ENCODE assay signal across 8 cellular contexts in genomic region chr1:202852163-202852904, GRCh38. TPM values are rescaled to one million over a fixed set of nuclear protein-coding genes. Genes with fewer than 3 reads are reported as not detected.
DNase-seq lines count a peak whose midpoint lies in the region; ATAC-seq, FAIRE-seq and TF ChIP-seq lines count a peak whose summit lies in the region.

No MANE protein-coding gene starts in this region.

- peak; percentile 85 for TF ChIP-seq RAD21 in GM12878 (IDR thresholded peaks at IDR 0.05; ENCODE audit: insufficient read depth, low read depth, low read length)

- H3K27me3 Mint-ChIP-seq in memory B cell = no peaks in the 10 kb centered on the region

- BruUV-seq in OCI-LY7 (replicated peaks; lab: Mats Ljungman, UMichigan) = no TSS peak
- BruUV-seq in GM12878 (replicated peaks; lab: Mats Ljungman, UMichigan) = no TSS peak

- H3K4me3 Mint-ChIP-seq in memory B cell = no peak overlapping the region

- no peaks in the 10 kb centered on the region for H3K36me3 ChIP-seq in BLaER1
- no peaks in the 10 kb centered on the region for H3K36me3 ChIP-seq in OCI-LY7 (ENCODE audit: insufficient read depth, low read length)
- no peaks in the 10 kb centered on the region for H3K36me3 ChIP-seq in GM12878 (ENCODE audit: control insufficient read depth in 2 of 2, insufficient read depth in 2 of 2, low read length in 1 of 2)

- no peak overlapping the region for H3K4me3 ChIP-seq in BLaER1
- H3K4me3 ChIP-seq in OCI-LY7 (ENCODE audit: low read depth, low read length, poor library complexity, severe bottlenecking) = no peak overlapping the region
- H3K4me3 ChIP-seq in GM12878 = no peak overlapping the region

- H3K4me1 Mint-ChIP-seq in memory B cell = peaks cover 18% of the 10 kb centered on the region

- H3K4me2 ChIP-seq in BLaER1 (no peak overlapping the region), OCI-LY7 (ENCODE audit: low read length) (no peak overlapping the region), GM12878 (ENCODE audit: control insufficient read depth, insufficient read depth) (no peak overlapping the region)

- H3K9me2 ChIP-seq in OCI-LY7 (ENCODE audit: insufficient read depth, low read length) = no peaks in the 10 kb centered on the region

- SMC1A ChIA-PET in GM12878 (lab: Charles Lee; ENCODE audit: uncharacterized antibody, unreplicated experiment) = interaction anchor here (1.8 kb wide), 1 partner anchor 10 kb away, joined by 8 read pairs; no protein-coding TSS in a partner anchor

- peak; percentile 91 for ATAC-seq in GM12878
- peak; percentile 50 for ATAC-seq in memory B cell (ENCODE audit: low read depth)
- no peak for ATAC-seq in GM18511 (IDR thresholded peaks at IDR 0.05; ENCODE audit: unreplicated experiment)
- ATAC-seq in HG03565 (IDR thresholded peaks at IDR 0.05; ENCODE audit: unreplicated experiment) = no peak

- POLR2A ChIA-PET in OCI-LY7 (lab: Charles Lee) = interaction anchor here (0.7 kb wide), 1 partner anchor 132 kb away, joined by 6 read pairs; no protein-coding TSS in a partner anchor
- POLR2A ChIA-PET in GM12878 (lab: Charles Lee) = interaction anchor here (0.5 kb wide), 1 partner anchor 105 kb away, joined by 5 read pairs; no protein-coding TSS in a partner anchor

- intact Hi-C loops in OCI-LY7 (cut with micrococcal nuclease; ENCODE audit: unreplicated experiment) (no loop called here), GM12878 (cut with micrococcal nuclease; ENCODE audit: unreplicated experiment) (no loop called here)

- no peaks in the 10 kb centered on the region for H3K36me3 Mint-ChIP-seq in memory B cell

- no peak overlapping the region for H3K27ac Mint-ChIP-seq in memory B cell

- H4K20me1 ChIP-seq in BLaER1 (no peaks in the 10 kb centered on the region), OCI-LY7 (ENCODE audit: insufficient read depth, low read length) (no peaks in the 10 kb centered on the region), GM12878 (ENCODE audit: control insufficient read depth, insufficient read depth) (no peaks in the 10 kb centered on the region)

- no peak for TF ChIP-seq POLR2A in GM12878 (IDR thresholded peaks at IDR 0.05; ENCODE audit: low read depth, low read length)

- H2AFZ ChIP-seq in OCI-LY7 (ENCODE audit: low read length) (peak overlapping the region; percentile 65), GM12878 (ENCODE audit: control insufficient read depth, low read depth, low read length) (peak overlapping the region; percentile 76)

- 0 out of 2 replicates have a peak overlapping the region, but pooled peaks have one; percentile 19 for H3K9ac ChIP-seq in BLaER1
- H3K9ac ChIP-seq in GM12878 (ENCODE audit: control insufficient read depth, insufficient read depth, low read length) = no peak overlapping the region

- no peaks in the 10 kb centered on the region for H3K27me3 ChIP-seq in BLaER1
- no peaks in the 10 kb centered on the region for H3K27me3 ChIP-seq in GM12878 (replicated peaks in 1 of 2; ENCODE audit: control insufficient read depth in 2 of 2, insufficient read depth in 2 of 2, low read length in 1 of 2)

- TF ChIP-seq CTCF in OCI-LY7 (conservative IDR thresholded peaks at IDR 0.05; ENCODE audit: low read length) = peak; percentile 76
- peak; percentile 45 to 51 (median 48) for TF ChIP-seq CTCF in GM12878 (IDR thresholded peaks at IDR 0.05 in 2 of 3, conservative IDR thresholded peaks at IDR 0.05 in 1 of 3; ENCODE audit: control insufficient read depth in 2 of 3, extremely low read depth in 1 of 3, insufficient read depth in 1 of 3, low read depth in 3 of 3, low read length in 3 of 3)

- H3K9me3 ChIP-seq in BLaER1 (no peaks in the 10 kb centered on the region), OCI-LY7 (ENCODE audit: low read length) (no peaks in the 10 kb centered on the region), GM12878 (replicated peaks; ENCODE audit: control insufficient read depth, insufficient read depth, low read length) (no peaks in the 10 kb centered on the region)

- H3K9me3 Mint-ChIP-seq in memory B cell = no peaks in the 10 kb centered on the region

- CTCF ChIA-PET in OCI-LY7 (lab: Charles Lee; ENCODE audit: unreplicated experiment) (interaction anchor here (0.5 kb wide), 1 partner anchor 22 kb away, joined by 3 read pairs; no protein-coding TSS in a partner anchor), GM12878 (lab: Yijun Ruan, JAX) (interaction anchor here (1.5 to 3.5 kb wide), 4 partner anchors 10 to 103 kb away, joined by 3 to 14 read pairs (median 8); no protein-coding TSS in a partner anchor)

- no peak for TF ChIP-seq EP300 in GM12878 (IDR thresholded peaks at IDR 0.05; ENCODE audit: borderline replicate concordance in 1 of 2, control insufficient read depth in 1 of 2, low read depth in 2 of 2, low read length in 2 of 2)

- peaks cover 45% of the 10 kb centered on the region for H3K4me1 ChIP-seq in BLaER1
- peaks cover 13% of the 10 kb centered on the region for H3K4me1 ChIP-seq in OCI-LY7 (ENCODE audit: insufficient read depth, low read length, poor library complexity, severe bottlenecking)
- peaks cover 7% of the 10 kb centered on the region; the same call in 1 of the 2 replicates for H3K4me1 ChIP-seq in GM12878 (ENCODE audit: control insufficient read depth, insufficient read depth, low read length)

- FAIRE-seq in GM12878 (lab: Jason Lieb, UNC) = peak; percentile 64

- 60% methylated on average over 15 of the region's 15 CpGs for WGBS in GM12878 (ENCODE audit: insufficient coverage, insufficient replicate concordance, low lambda C conversion rate, missing lambda C conversion rate)

- RAD21 ChIA-PET in GM12878 (lab: Charles Lee; ENCODE audit: unreplicated experiment) = no interaction called here

- no peaks in the 10 kb centered on the region for H3K79me2 ChIP-seq in OCI-LY7 (ENCODE audit: insufficient read depth, low read depth, low read length)
- no peaks in the 10 kb centered on the region for H3K79me2 ChIP-seq in GM12878 (ENCODE audit: control insufficient read depth, insufficient read depth, low read length)

- H3K27ac ChIP-seq in BLaER1 = peak overlapping the region; percentile 23; the same call in 1 of the 2 replicates
- H3K27ac ChIP-seq in OCI-LY7 (ENCODE audit: low read depth, low read length, poor library complexity, severe bottlenecking) = no peak overlapping the region
- H3K27ac ChIP-seq in GM12878 (ENCODE audit: control insufficient read depth, insufficient read depth) = no peak overlapping the region

- in situ Hi-C loops in GM12878 (cut with MboI) = no loop called here

- peak; percentile 23 for DNase-seq in GM19240 (ENCODE audit: insufficient read length, low spot score)
- peak; percentile 47 for DNase-seq in OCI-LY7 (ENCODE audit: low spot score)
- DNase-seq in GM12878 (ENCODE audit: low read depth, low spot score) = no peak
- no peak for DNase-seq in memory B cell (ENCODE audit: low spot score in 2 of 2)
- no peak for DNase-seq in NCI-H748 treated with DMSO at 0.1 percent for 48 hours (lab: John Stamatoyannopoulos, UW)

RNA-seq across cellular contexts. Expression of gene RABIF, which starts 36.6 kb away (rescaled TPM):
- 5.2 and 7.8 TPM in 2 replicates for total RNA-seq in OCI-LY7 (2014; rRNA removed; shearing (Covaris generic))
- total RNA-seq in OCI-LY7 (2022) (7.8 and 8.8 TPM in 2 replicates), GM12878 (2014; rRNA removed) (8.5 and 8.7 TPM in 2 replicates), GM12878 (2014; rRNA removed; fragmentation: Illumina TruSeq; extraction: Trizol) (6.2 and 6.7 TPM in 2 replicates), GM12878 (2021) (7.7 and 7.8 TPM in 2 replicates)
- 3.2 and 3.3 TPM in 2 replicates for total RNA-seq in GM12878 (2013; cell fraction: nucleolus; rRNA removed)
- polyA plus RNA-seq in GM12878 (2011; ENCODE audit: low read depth) = 3.4 TPM
- polyA plus RNA-seq in GM12878 (2011; rRNA removed) (9.8 and 12.3 TPM in 2 replicates), GM12878 (2014; fragmentation: Illumina TruSeq; extraction: Trizol) (12.2 and 13.4 TPM in 2 replicates), GM12878 (2014; fragmentation: Nextera tagmentation; extraction: Ambion mirVana) (1 to 10 TPM; 4.7 to 6.3 TPM), GM12878 (2014; rRNA removed) (8.7 and 9.1 TPM in 2 replicates), GM12878 (2016; fragmentation: Nextera tagmentation; extraction: Ambion mirVana) (10 to 100 TPM; 17.8 to 18.2 TPM)
- 9.9 and 11.1 TPM in 2 replicates for polyA plus RNA-seq in GM12878 (2011; cell fraction: cytosol; rRNA removed)
- polyA plus RNA-seq in GM12878 (2011; cell fraction: nucleus; rRNA removed) = 4.7 and 6.3 TPM in 2 replicates
- 5.2 and 5.5 TPM in 2 replicates for polyA plus RNA-seq in GM12878 (2012)
- 7.1 and 7.4 TPM in 2 replicates for polyA minus RNA-seq in GM12878 (2011; rRNA and poly(A)+ RNA removed)
- 1.7 and 2.6 TPM in 2 replicates for polyA minus RNA-seq in GM12878 (2011; cell fraction: cytosol; rRNA and poly(A)+ RNA removed)
- polyA minus RNA-seq in GM12878 (2011; cell fraction: nucleus; rRNA and poly(A)+ RNA removed) = 2.8 and 5.7 TPM in 2 replicates

RNA-seq across cellular contexts. Expression of gene PCAT6, which starts 41.6 kb away (rescaled TPM):
- total RNA-seq in OCI-LY7 (2014; rRNA removed; shearing (Covaris generic)) = not detected in 2 replicates
- not detected in 2 replicates for total RNA-seq in OCI-LY7 (2022)
- total RNA-seq in GM12878 (2013; cell fraction: nucleolus; rRNA removed) = 1.6 TPM in 1 of 2 replicates, not detected in the other
- total RNA-seq in GM12878 (2014; rRNA removed) = not detected in 2 replicates
- total RNA-seq in GM12878 (2014; rRNA removed; fragmentation: Illumina TruSeq; extraction: Trizol) = not detected in 2 replicates
- 0.62 TPM in 1 of 2 replicates, not detected in the other for total RNA-seq in GM12878 (2021)
- 2.2 TPM for polyA plus RNA-seq in GM12878 (2011; ENCODE audit: low read depth)
- polyA plus RNA-seq in GM12878 (2011; rRNA removed) = 0.40 and 0.72 TPM in 2 replicates
- 1.8 and 2.5 TPM in 2 replicates for polyA plus RNA-seq in GM12878 (2011; cell fraction: cytosol; rRNA removed)
- polyA plus RNA-seq in GM12878 (2011; cell fraction: nucleus; rRNA removed) = 2.5 and 3.7 TPM in 2 replicates
- polyA plus RNA-seq in GM12878 (2012) = 2.5 and 4.7 TPM in 2 replicates
- not detected in 2 replicates for polyA plus RNA-seq in GM12878 (2014; fragmentation: Illumina TruSeq; extraction: Trizol)
- under 1 TPM in 1 of 2 experiments, not detected in 1; 0.16 TPM for polyA plus RNA-seq in GM12878 (2014; fragmentation: Nextera tagmentation; extraction: Ambion mirVana)
- polyA plus RNA-seq in GM12878 (2014; rRNA removed) = 0.44 and 0.83 TPM in 2 replicates
- under 1 TPM; 0.33 to 0.34 TPM for polyA plus RNA-seq in GM12878 (2016; fragmentation: Nextera tagmentation; extraction: Ambion mirVana)
- polyA minus RNA-seq in GM12878 (2011; rRNA and poly(A)+ RNA removed) = 0.82 and 2.4 TPM in 2 replicates
- not detected in 2 replicates for polyA minus RNA-seq in GM12878 (2011; cell fraction: cytosol; rRNA and poly(A)+ RNA removed)
- polyA minus RNA-seq in GM12878 (2011; cell fraction: nucleus; rRNA and poly(A)+ RNA removed) = 2.9 and 5.6 TPM in 2 replicates

RNA-seq across cellular contexts. Expression of gene KDM5B, which starts 44.1 kb away (rescaled TPM):
- total RNA-seq in OCI-LY7 (2014; rRNA removed; shearing (Covaris generic)) = not detected in 2 replicates
- not detected in 2 replicates for total RNA-seq in OCI-LY7 (2022)
- total RNA-seq in GM12878 (2013; cell fraction: nucleolus; rRNA removed) = 307 and 313 TPM in 2 replicates
- total RNA-seq in GM12878 (2014; rRNA removed) = 8.4 and 11.2 TPM in 2 replicates
- total RNA-seq in GM12878 (2014; rRNA removed; fragmentation: Illumina TruSeq; extraction: Trizol) = 8.2 and 10.4 TPM in 2 replicates
- total RNA-seq in GM12878 (2021) = 9.5 and 12.7 TPM in 2 replicates
- polyA plus RNA-seq in GM12878 (2011; ENCODE audit: low read depth) = 9.6 TPM
- 26.6 and 29.9 TPM in 2 replicates for polyA plus RNA-seq in GM12878 (2011; rRNA removed)
- 14.7 and 19.9 TPM in 2 replicates for polyA plus RNA-seq in GM12878 (2011; cell fraction: cytosol; rRNA removed)
- polyA plus RNA-seq in GM12878 (2011; cell fraction: nucleus; rRNA removed) = 40.3 and 50.7 TPM in 2 replicates
- 11.0 and 13.6 TPM in 2 replicates for polyA plus RNA-seq in GM12878 (2012)
- 6.6 and 10.1 TPM in 2 replicates for polyA plus RNA-seq in GM12878 (2014; fragmentation: Illumina TruSeq; extraction: Trizol)
- polyA plus RNA-seq in GM12878 (2014; fragmentation: Nextera tagmentation; extraction: Ambion mirVana) = 1 to 10 TPM; 1.7 to 2.1 TPM
- polyA plus RNA-seq in GM12878 (2014; rRNA removed) = 4.9 and 6.9 TPM in 2 replicates
- polyA plus RNA-seq in GM12878 (2016; fragmentation: Nextera tagmentation; extraction: Ambion mirVana) = 10 to 100 TPM in 1 of 2 experiments, 1 to 10 TPM in 1; 8.0 to 11.3 TPM
- polyA minus RNA-seq in GM12878 (2011; rRNA and poly(A)+ RNA removed) = 76.3 and 95.0 TPM in 2 replicates
- polyA minus RNA-seq in GM12878 (2011; cell fraction: cytosol; rRNA and poly(A)+ RNA removed) = 17.8 and 19.9 TPM in 2 replicates
- 65.3 and 89.3 TPM in 2 replicates for polyA minus RNA-seq in GM12878 (2011; cell fraction: nucleus; rRNA and poly(A)+ RNA removed)

Comparison
In these comparisons a context has a peak if more than half of its experiments do, and no peak if none do; other contexts are left out.
1. DNase-seq: peak in GM19240 (single experiment) and OCI-LY7 (single experiment); none in GM12878 (single experiment), memory B cell (0 of 2) and NCI-H748 treated with DMSO at 0.1 percent for 48 hours (single experiment).
2. ATAC-seq: peak in GM12878 (single experiment) and memory B cell (single experiment); none in GM18511 (single experiment) and HG03565 (single experiment).
3. RNA of gene KDM5B, which starts 44.1 kb away (total RNA-seq): 8.2 to 313 TPM in GM12878; not detected in OCI-LY7; every median in the first group is over 4 times any median in the second.